In genomic region chr6:6752129-6752528, GRCh38 we compare ENCODE assay signal across 12 cellular contexts.
DNase-seq lines count a peak whose midpoint lies in the region; ATAC-seq and TF ChIP-seq lines count a peak whose summit lies in the region.
"Had no signal": no experiment of that assay in that cellular context is flagged by ENCODE, and none has a peak within 500 bp of the region (broad histone marks: within the 10 kb centered on the region; RNA-seq: fewer than 3 reads in every experiment).

No MANE protein-coding gene starts in this region.

- H3K9me3 ChIP-seq in cardiac muscle cell (ENCODE audit: low read depth) (no peaks in the 10 kb centered on the region), breast epithelium (no peaks in the 10 kb centered on the region), HAP-1 (no peaks in the 10 kb centered on the region)

- H3K27me3 ChIP-seq in cardiac muscle cell (no peaks in the 10 kb centered on the region), breast epithelium (no peaks in the 10 kb centered on the region), HAP-1 (ENCODE audit: low read depth) (no peaks in the 10 kb centered on the region)

- DNase-seq in cardiac muscle cell (ENCODE audit: low read depth in 1 of 2, low spot score in 1 of 2) (peak; percentile 42 to 52), Right ventricle myocardium inferior (ENCODE audit: missing footprints) (no peak), breast epithelium (ENCODE audit: low spot score in 2 of 2) (no peak), mucosa of gallbladder (ENCODE audit: low spot score) (peak; percentile 41), type B pancreatic cell (ENCODE audit: extremely low spot score, unreplicated experiment) (no peak), DMS153 (lab: John Stamatoyannopoulos, UW) (no peak), HAP-1 (ENCODE audit: low spot score in 2 of 2) (no peak)
- DNase-seq in stimulated activated CD4-positive, alpha-beta T cell treated with anti-CD3 and anti-CD28 coated beads, Interleukin-1b, Interleukin-23, amount 100 ng/mL, for 48 hours: no peak
- DNase-seq: activated CD8-positive, alpha-beta memory T cell treated with anti-CD3 and anti-CD28 coated beads, Interleukin-2, amount 50 U/mL, for 48 hours; NCI-H1092; SW 1271 had no signal

- H3K4me3 ChIP-seq in cardiac muscle cell: no peak overlapping the region
- H3K4me3 ChIP-seq in breast epithelium: peak overlapping the region in 1 of 3 donors; percentile 14
- no peak overlapping the region for H3K4me3 ChIP-seq in HAP-1

- H3K36me3 Mint-ChIP-seq in type B pancreatic cell: no peaks in the 10 kb centered on the region

- no peak for TF ChIP-seq CTCF in cardiac muscle cell (IDR thresholded peaks at IDR 0.05; ENCODE audit: low read depth, low read length)
- no peak for TF ChIP-seq CTCF in breast epithelium (IDR thresholded peaks at IDR 0.05)
- no peak for TF ChIP-seq CTCF in type B pancreatic cell (conservative IDR thresholded peaks at IDR 0.05)

- peaks cover 20% of the 10 kb centered on the region for H3K4me1 Mint-ChIP-seq in type B pancreatic cell (ENCODE audit: unreplicated experiment)
- H3K4me1 Mint-ChIP-seq: B cell had no signal

- intact Hi-C loops in Right ventricle myocardium inferior (cut with DNase I): no loop called here
- intact Hi-C loops in breast epithelium (cut with DNase I; ENCODE audit: low total_unique reads): no loop called here

- in situ Hi-C loops in HAP-1 (cut with MboI; ENCODE audit: low sequenced_read_pairs): no loop called here

- H3K27me3 Mint-ChIP-seq in type B pancreatic cell: no peaks in the 10 kb centered on the region

- no peak for ATAC-seq in Right ventricle myocardium inferior

- no peak for TF ChIP-seq POLR2A in breast epithelium (IDR thresholded peaks at IDR 0.05)

- H3K9me3 Mint-ChIP-seq in type B pancreatic cell: no peaks in the 10 kb centered on the region

- no peak overlapping the region for H3K27ac ChIP-seq in cardiac muscle cell
- H3K27ac ChIP-seq in breast epithelium: peak overlapping the region; percentile 80 to 85

- peak overlapping the region; percentile 26 for H3K27ac Mint-ChIP-seq in type B pancreatic cell
- H3K27ac Mint-ChIP-seq: B cell had no signal

- H3K4me1 ChIP-seq in cardiac muscle cell (ENCODE audit: low read depth) (peaks cover 50% of the 10 kb centered on the region), breast epithelium (peaks cover 5 to 14% of the 10 kb centered on the region in 2 donors), HAP-1 (no peaks in the 10 kb centered on the region; the same call in 1 of the 2 replicates)

- no peak overlapping the region for H3K4me3 Mint-ChIP-seq in type B pancreatic cell
- H3K4me3 Mint-ChIP-seq: B cell had no signal

- no peaks in the 10 kb centered on the region for H3K36me3 ChIP-seq in cardiac muscle cell
- H3K36me3 ChIP-seq in breast epithelium: no peaks in the 10 kb centered on the region
- H3K36me3 ChIP-seq in HAP-1 (replicated peaks): no peaks in the 10 kb centered on the region

Comparison
In these comparisons a context has a peak if more than half of its experiments do, and no peak if none do; other contexts are left out.
1. DNase-seq: peak in cardiac muscle cell (2 of 2) and mucosa of gallbladder (single experiment); none in Right ventricle myocardium inferior (single experiment), breast epithelium (0 of 2), type B pancreatic cell (single experiment), DMS153 (single experiment), HAP-1 (0 of 2) and stimulated activated CD4-positive, alpha-beta T cell treated with anti-CD3 and anti-CD28 coated beads, Interleukin-1b, Interleukin-23, amount 100 ng/mL, for 48 hours (single experiment).